Comparison of ENCODE assay signal across 39 cellular contexts in the genomic region with DNA sequence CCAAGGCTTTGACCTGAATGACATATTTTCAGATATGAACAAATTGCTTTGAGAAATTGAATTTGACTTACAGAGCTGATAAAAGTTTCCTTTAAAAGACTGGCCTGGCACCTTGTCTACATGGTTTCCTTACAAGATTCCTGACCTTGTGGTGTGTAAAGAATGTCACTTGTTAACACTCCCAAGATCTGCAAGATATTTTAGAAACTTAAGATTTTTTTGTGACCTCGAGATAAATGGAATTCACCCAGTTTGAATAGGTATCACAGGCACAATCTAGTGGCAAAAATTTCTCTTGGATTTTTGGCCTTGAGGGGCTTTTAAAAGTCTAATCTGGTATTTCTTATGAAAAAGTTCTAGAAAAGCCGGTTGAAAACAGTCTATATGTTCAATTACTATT.
"Had no signal": no experiment of that assay in that cellular context is flagged by ENCODE, and none has a peak within 500 bp of the region (broad histone marks: within the 10 kb centered on the region; RNA-seq: fewer than 3 reads in every experiment).

No MANE protein-coding gene starts in this region.

- H3K27me3 ChIP-seq: adrenal gland, ascending aorta, body of pancreas, brain microvascular endothelial cell, breast epithelium, cardiac muscle cell had no signal

- H3K4me1 Mint-ChIP-seq: activated naive CD4-positive, alpha-beta T cell treated with anti-CD3 and anti-CD28 coated beads, Interleukin-2, amount 10 ng/mL, durations not matched to agents 7 days and 5 days; activated naive CD4-positive, alpha-beta T cell treated with anti-CD3 and anti-CD28 coated beads, Interleukin-2, amount 50 U/mL, for 24 hours; activated naive CD8-positive, alpha-beta T cell treated with anti-CD3 and anti-CD28 coated beads for 36 hours; activated naive CD8-positive, alpha-beta T cell treated with anti-CD3 and anti-CD28 coated beads, Interleukin-2, amount 10 ng/mL, durations not matched to agents 7 days and 5 days; activated naive CD8-positive, alpha-beta T cell treated with anti-CD3 and anti-CD28 coated beads, Interleukin-2, amount 50 U/mL, for 24 hours; activated T-helper 17 cell treated with anti-CD3 and anti-CD28 coated beads, Interleukin-2, amount 50 U/mL, for 72 hours; brain; central memory CD8-positive, alpha-beta T cell had no signal

- H3K27me3 Mint-ChIP-seq: activated naive CD4-positive, alpha-beta T cell treated with anti-CD3 and anti-CD28 coated beads, Interleukin-2, amount 10 ng/mL, durations not matched to agents 7 days and 5 days; activated naive CD4-positive, alpha-beta T cell treated with anti-CD3 and anti-CD28 coated beads, Interleukin-2, amount 50 U/mL, for 24 hours; activated naive CD8-positive, alpha-beta T cell; activated naive CD8-positive, alpha-beta T cell treated with anti-CD3 and anti-CD28 coated beads for 36 hours; activated naive CD8-positive, alpha-beta T cell treated with anti-CD3 and anti-CD28 coated beads, Interleukin-2, amount 10 ng/mL, durations not matched to agents 7 days and 5 days; activated naive CD8-positive, alpha-beta T cell treated with anti-CD3 and anti-CD28 coated beads, Interleukin-2, amount 50 U/mL, for 24 hours; activated T-cell treated with anti-CD3 and anti-CD28 coated beads, Interleukin-2, amount 50 U/mL, for 24 hours; activated T-helper 17 cell treated with anti-CD3 and anti-CD28 coated beads, Interleukin-2, amount 50 U/mL, for 72 hours; brain; central memory CD8-positive, alpha-beta T cell had no signal

- DNase-seq: activated effector memory CD4-positive, alpha-beta T cell treated with anti-CD3 and anti-CD28 coated beads, Interleukin-2, amount 50 U/mL, for 16 hours; activated effector memory CD4-positive, alpha-beta T cell treated with Interleukin-2 at 50 U/mL for 16 hours; activated gamma-delta T cell; activated gamma-delta T cell treated with Interleukin-2 at 50 U/mL for 16 hours; activated naive CD4-positive, alpha-beta T cell; activated naive CD4-positive, alpha-beta T cell treated with anti-CD3 and anti-CD28 coated beads for 36 hours; activated naive CD4-positive, alpha-beta T cell treated with anti-CD3 and anti-CD28 coated beads, Interleukin-2, amount 10 ng/mL, durations not matched to agents 7 days and 5 days; activated naive CD4-positive, alpha-beta T cell treated with anti-CD3 and anti-CD28 coated beads, Interleukin-2, amount 50 U/mL, for 16 hours; activated naive CD4-positive, alpha-beta T cell treated with Interleukin-2 at 50 U/mL for 16 hours; activated naive CD8-positive, alpha-beta T cell treated with anti-CD3 and anti-CD28 coated beads for 36 hours; activated naive CD8-positive, alpha-beta T cell treated with anti-CD3 and anti-CD28 coated beads, Interleukin-2, amount 10 ng/mL, durations not matched to agents 7 days and 5 days; activated naive CD8-positive, alpha-beta T cell treated with anti-CD3 and anti-CD28 coated beads, Interleukin-2, amount 50 U/mL, for 24 hours; activated T-cell treated with anti-CD3 and anti-CD28 coated beads for 4 hours; activated T-cell treated with anti-CD3 and anti-CD28 coated beads, Interleukin-2, amount 50 U/mL, for 1 hour; activated T-cell treated with anti-CD3 and anti-CD28 coated beads, Interleukin-2, amount 50 U/mL, for 24 hours; activated T-cell treated with anti-CD3 and anti-CD28 coated beads, Interleukin-2, amount 50 U/mL, for 4 hours; activated T-cell treated with anti-CD3 and anti-CD28 coated beads, Interleukin-2, amount 50 U/mL, for 48 hours; activated T-cell treated with anti-CD3 and anti-CD28 coated beads, Interleukin-2, amount 50 U/mL, for 72 hours; adrenal gland; amniotic stem cell; amygdala; anterior cingulate cortex; aorta; body of pancreas; brain microvascular endothelial cell; caudate nucleus; central memory CD4-positive, alpha-beta T cell; cerebellar nuclear complex had no signal

- H3K27ac Mint-ChIP-seq: activated naive CD4-positive, alpha-beta T cell treated with anti-CD3 and anti-CD28 coated beads for 36 hours; activated naive CD4-positive, alpha-beta T cell treated with anti-CD3 and anti-CD28 coated beads, Interleukin-2, amount 10 ng/mL, durations not matched to agents 7 days and 5 days; activated naive CD4-positive, alpha-beta T cell treated with anti-CD3 and anti-CD28 coated beads, Interleukin-2, amount 50 U/mL, for 24 hours; activated naive CD4-positive, alpha-beta T cell treated with anti-CD3 and anti-CD28 coated beads, Interleukin-2, amount 50 U/mL, for 72 hours; activated naive CD8-positive, alpha-beta T cell; activated naive CD8-positive, alpha-beta T cell treated with anti-CD3 and anti-CD28 coated beads for 36 hours; activated naive CD8-positive, alpha-beta T cell treated with anti-CD3 and anti-CD28 coated beads, Interleukin-2, amount 10 ng/mL, durations not matched to agents 7 days and 5 days; activated naive CD8-positive, alpha-beta T cell treated with anti-CD3 and anti-CD28 coated beads, Interleukin-2, amount 50 U/mL, for 24 hours; activated T-cell treated with anti-CD3 and anti-CD28 coated beads, Interleukin-2, amount 50 U/mL, for 24 hours; activated T-cell treated with anti-CD3 and anti-CD28 coated beads, Interleukin-2, amount 50 U/mL, for 72 hours; activated T-helper 1 cell treated with anti-CD3 and anti-CD28 coated beads, Interleukin-12 subunit alpha, Interleukin-12 subunit beta, Interleukin-2, Interleukin-4 antibody, amounts not matched to agents 30 ng/mL and 10 ng/mL and 1 ng/mL, durations not matched to agents 14 hours and 24 hours and 36 hours; activated T-helper 17 cell treated with anti-CD3 and anti-CD28 coated beads, Interleukin-2, amount 50 U/mL, for 72 hours; activated T-helper 2 cell treated with anti-CD3 and anti-CD28 coated beads, Interferon-gamma antibody, Interleukin-2, Interleukin-4, amounts not matched to agents 10 μg/mL and 5 μg/mL and 100 μg/mL, durations not matched to agents 14 hours and 24 hours and 36 hours; brain had no signal

- H3K4me3 ChIP-seq: adrenal gland, ascending aorta, body of pancreas, breast epithelium, cardiac muscle cell had no signal

- H3K36me3 ChIP-seq: adrenal gland, ascending aorta, brain microvascular endothelial cell, breast epithelium, cardiac muscle cell had no signal

- H3K4me1 ChIP-seq: adrenal gland, ascending aorta, breast epithelium had no signal

- H3K9me3 Mint-ChIP-seq: activated naive CD4-positive, alpha-beta T cell treated with anti-CD3 and anti-CD28 coated beads for 36 hours; activated naive CD8-positive, alpha-beta T cell treated with anti-CD3 and anti-CD28 coated beads, Interleukin-2, amount 50 U/mL, for 24 hours; activated T-helper 17 cell treated with anti-CD3 and anti-CD28 coated beads, Interleukin-2, amount 50 U/mL, for 72 hours; central memory CD8-positive, alpha-beta T cell had no signal

- H3K4me3 Mint-ChIP-seq: activated naive CD4-positive, alpha-beta T cell treated with anti-CD3 and anti-CD28 coated beads for 36 hours; activated naive CD4-positive, alpha-beta T cell treated with anti-CD3 and anti-CD28 coated beads, Interleukin-2, amount 10 ng/mL, durations not matched to agents 7 days and 5 days; activated naive CD4-positive, alpha-beta T cell treated with anti-CD3 and anti-CD28 coated beads, Interleukin-2, amount 50 U/mL, for 24 hours; activated naive CD8-positive, alpha-beta T cell; activated naive CD8-positive, alpha-beta T cell treated with anti-CD3 and anti-CD28 coated beads for 36 hours; activated naive CD8-positive, alpha-beta T cell treated with anti-CD3 and anti-CD28 coated beads, Interleukin-2, amount 10 ng/mL, durations not matched to agents 7 days and 5 days; activated naive CD8-positive, alpha-beta T cell treated with anti-CD3 and anti-CD28 coated beads, Interleukin-2, amount 50 U/mL, for 24 hours; activated T-cell treated with anti-CD3 and anti-CD28 coated beads, Interleukin-2, amount 50 U/mL, for 24 hours; activated T-cell treated with anti-CD3 and anti-CD28 coated beads, Interleukin-2, amount 50 U/mL, for 4 hours; activated T-cell treated with anti-CD3 and anti-CD28 coated beads, Interleukin-2, amount 50 U/mL, for 72 hours; activated T-helper 1 cell treated with anti-CD3 and anti-CD28 coated beads, Interleukin-12 subunit alpha, Interleukin-12 subunit beta, Interleukin-2, Interleukin-4 antibody, amounts not matched to agents 30 ng/mL and 10 ng/mL and 1 ng/mL, durations not matched to agents 14 hours and 24 hours and 36 hours; activated T-helper 17 cell treated with anti-CD3 and anti-CD28 coated beads, Interleukin-2, amount 50 U/mL, for 72 hours; brain; central memory CD8-positive, alpha-beta T cell had no signal

- H3K36me3 Mint-ChIP-seq: activated naive CD4-positive, alpha-beta T cell treated with anti-CD3 and anti-CD28 coated beads, Interleukin-2, amount 10 ng/mL, durations not matched to agents 7 days and 5 days; activated naive CD4-positive, alpha-beta T cell treated with anti-CD3 and anti-CD28 coated beads, Interleukin-2, amount 50 U/mL, for 24 hours; activated naive CD4-positive, alpha-beta T cell treated with anti-CD3 and anti-CD28 coated beads, Interleukin-2, amount 50 U/mL, for 72 hours; activated naive CD8-positive, alpha-beta T cell; activated naive CD8-positive, alpha-beta T cell treated with anti-CD3 and anti-CD28 coated beads for 36 hours; activated naive CD8-positive, alpha-beta T cell treated with anti-CD3 and anti-CD28 coated beads, Interleukin-2, amount 10 ng/mL, durations not matched to agents 7 days and 5 days; brain had no signal

- H3K27ac ChIP-seq: adrenal gland, ascending aorta, body of pancreas, brain microvascular endothelial cell, breast epithelium, cardiac muscle cell had no signal

- H3K9me3 ChIP-seq: adrenal gland, ascending aorta, body of pancreas had no signal
